In the genomic region with DNA sequence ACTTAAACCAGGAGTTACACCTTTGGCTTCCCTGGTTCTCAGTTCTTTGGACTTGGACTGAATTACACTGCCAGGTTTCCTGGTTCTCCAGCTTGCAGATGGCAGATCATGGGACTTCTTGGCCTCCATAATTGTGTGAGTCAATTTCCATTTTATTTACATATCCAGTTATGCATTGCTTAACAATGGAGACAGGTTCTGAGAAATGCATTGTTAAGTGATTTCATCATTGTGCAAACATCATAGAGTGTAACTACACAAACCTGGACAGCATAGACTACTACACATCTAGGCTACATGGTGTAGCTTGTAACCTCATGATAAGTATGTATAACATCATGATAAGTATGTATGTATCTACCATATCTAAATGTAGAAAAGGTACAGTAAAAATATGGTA, we compare ENCODE assay signal across 16 cellular contexts.
A peak's percentile ranks its signal among the peaks of the same experiment; 100 is the strongest.
DNase-seq lines count a peak whose midpoint lies in the region; ATAC-seq, FAIRE-seq and TF ChIP-seq lines count a peak whose summit lies in the region.
"Had no signal": no experiment of that assay in that cellular context is flagged by ENCODE, and none has a peak within 500 bp of the region (broad histone marks: within the 10 kb centered on the region; RNA-seq: fewer than 3 reads in every experiment).

No MANE protein-coding gene starts in this region.

- H3K27me3 ChIP-seq in effector memory CD4-positive, alpha-beta T cell (replicated peaks; ENCODE audit: control insufficient read depth, insufficient read depth, low read length, poor library complexity, severe bottlenecking), result no peaks in the 10 kb centered on the region
- no peaks in the 10 kb centered on the region for H3K27me3 ChIP-seq in adrenal gland
- H3K27me3 ChIP-seq: gastrocnemius medialis, ovary had no signal

- H3K4me3 ChIP-seq in mucosa of descending colon (no peak overlapping the region), adrenal gland (no peak overlapping the region)
- H3K4me3 ChIP-seq in effector memory CD4-positive, alpha-beta T cell (ENCODE audit: insufficient read depth, low read depth, low read length, poor library complexity, severe bottlenecking), result no peak overlapping the region
- H3K4me3 ChIP-seq: gastrocnemius medialis, lower lobe of right lung, ovary, skin epidermis had no signal

- TF ChIP-seq CTCF in mucosa of descending colon (IDR thresholded peaks at IDR 0.05) (no peak), adrenal gland (IDR thresholded peaks at IDR 0.05) (no peak)

- FAIRE-seq in GM12891 (lab: Jason Lieb, UNC), result peak; percentile 63

- DNase-seq in GM12891 (ENCODE audit: insufficient read length, low spot score) (no peak), NCI-H526 treated with DMSO at 0.1 percent for 48 hours (lab: John Stamatoyannopoulos, UW) (peak; percentile 34), epithelial cell of prostate (ENCODE audit: low read depth, low spot score) (peak; percentile 91), mucosa of descending colon (no peak), adrenal gland (no peak)
- no peak for DNase-seq in effector memory CD4-positive, alpha-beta T cell
- DNase-seq: activated gamma-delta T cell treated with Interleukin-2 at 50 U/mL for 16 hours, gastrocnemius medialis, lower lobe of right lung, NCI-H1436, NCI-H446 treated with DMSO at 0.1 percent for 48 hours, ovary had no signal

- ATAC-seq in mucosa of descending colon (peak; percentile 76), HG03354 (IDR thresholded peaks at IDR 0.05; ENCODE audit: poor library complexity, severe bottlenecking, unreplicated experiment) (no peak)
- ATAC-seq: gastrocnemius medialis, lower lobe of right lung, SK-N-SH treated with all-trans-retinoic acid at 6 μM for 48 hours had no signal

- H3K9me3 ChIP-seq in mucosa of descending colon, result no peaks in the 10 kb centered on the region
- H3K9me3 ChIP-seq in effector memory CD4-positive, alpha-beta T cell (ENCODE audit: control insufficient read depth, low read length), result no peaks in the 10 kb centered on the region
- no peaks in the 10 kb centered on the region for H3K9me3 ChIP-seq in adrenal gland (replicated peaks in 1 of 3)
- H3K9me3 ChIP-seq: gastrocnemius medialis, lower lobe of right lung, ovary had no signal

- H3K27ac ChIP-seq in epithelial cell of prostate, result peak overlapping the region; percentile 64
- H3K27ac ChIP-seq in effector memory CD4-positive, alpha-beta T cell (ENCODE audit: insufficient read depth, low read length, poor library complexity, severe bottlenecking), result no peak overlapping the region
- H3K27ac ChIP-seq in adrenal gland, result no peak overlapping the region
- H3K27ac ChIP-seq: gastrocnemius medialis, KMS-11, lower lobe of right lung, ovary had no signal

- intact Hi-C loops in mucosa of descending colon (cut with DNase I, micrococcal nuclease) (no loop called here), adrenal gland (cut with DNase I) (no loop called here)

- no peaks in the 10 kb centered on the region for H3K36me3 ChIP-seq in mucosa of descending colon (ENCODE audit: low read depth)
- no peaks in the 10 kb centered on the region for H3K36me3 ChIP-seq in effector memory CD4-positive, alpha-beta T cell (ENCODE audit: control insufficient read depth, insufficient read depth, low read length)
- H3K36me3 ChIP-seq in adrenal gland (replicated peaks in 1 of 2), result no peaks in the 10 kb centered on the region
- H3K36me3 ChIP-seq: gastrocnemius medialis, lower lobe of right lung, ovary had no signal

- TF ChIP-seq POLR2A in GM12891 (IDR thresholded peaks at IDR 0.05; ENCODE audit: low read depth, low read length), result no peak
- no peak for TF ChIP-seq POLR2A in adrenal gland (IDR thresholded peaks at IDR 0.05)

- peaks cover 5% of the 10 kb centered on the region for H3K4me1 ChIP-seq in mucosa of descending colon (ENCODE audit: low read depth)
- H3K4me1 ChIP-seq in effector memory CD4-positive, alpha-beta T cell (ENCODE audit: control insufficient read depth, insufficient read depth, low read length, poor library complexity, severe bottlenecking), result no peaks in the 10 kb centered on the region
- H3K4me1 ChIP-seq in adrenal gland (replicated peaks in 1 of 2), result peaks cover 0 to 6% of the 10 kb centered on the region in 2 donors
- H3K4me1 ChIP-seq: gastrocnemius medialis, lower lobe of right lung had no signal

TF ChIP-seq in GM12891, 5 proteins besides CTCF, POLR2A, EP300 and RAD21:
- TF ChIP-seq PAX5 (IDR thresholded peaks at IDR 0.05; ENCODE audit: insufficient read depth, low read length, severe bottlenecking), result no peak
- TF ChIP-seq POLR2AphosphoS5 (IDR thresholded peaks at IDR 0.05; ENCODE audit: low read depth, low read length), result no peak
- TF ChIP-seq TAF1 (IDR thresholded peaks at IDR 0.05; ENCODE audit: low read depth, low read length), result no peak
- TF ChIP-seq SPI1 (IDR thresholded peaks at IDR 0.05; ENCODE audit: low read depth, low read length), result no peak
- TF ChIP-seq POU2F2 (IDR thresholded peaks at IDR 0.05; ENCODE audit: low read depth, low read length), result no peak
TF ChIP-seq in GM12891: peak in this region for 0.

Comparison
In these comparisons a context has a peak if more than half of its experiments do, and no peak if none do; other contexts are left out.
1. DNase-seq: peak in NCI-H526 treated with DMSO at 0.1 percent for 48 hours (single experiment) and epithelial cell of prostate (single experiment); none in GM12891 (single experiment), mucosa of descending colon (0 of 3), effector memory CD4-positive, alpha-beta T cell (0 of 3) and adrenal gland (0 of 7).